Comparison of ENCODE assay signal across 2 cellular contexts in genomic region chr12:120584343-120585149, GRCh38.
TF ChIP-seq lines count a peak whose summit lies in the region.

No MANE protein-coding gene starts in this region.

TF ChIP-seq in IMR-90, 13 proteins besides CTCF, POLR2A, EP300 and RAD21:
- TF ChIP-seq SMC3 (IDR thresholded peaks at IDR 0.05; ENCODE audit: low read depth, low read length) = peak; percentile 10; the same call in 1 of the 2 replicates
- no peak for TF ChIP-seq RFX5 (IDR thresholded peaks at IDR 0.05; ENCODE audit: low read depth, low read length)

TF ChIP-seq in GM12878, 131 proteins besides CTCF, POLR2A, EP300 and RAD21:
- TF ChIP-seq MYC (IDR thresholded peaks at IDR 0.05; ENCODE audit: insufficient read depth, insufficient read length, insufficient replicate concordance, low read length, severe bottlenecking) (no peak), MTA2 (IDR thresholded peaks at IDR 0.05; ENCODE audit: low read depth) (peak; percentile 50; the same call in 1 of the 2 replicates), SREBF2 (IDR thresholded peaks at IDR 0.05; ENCODE audit: low read length) (no peak), BCL11A (IDR thresholded peaks at IDR 0.05; ENCODE audit: low read depth, low read length) (peak; percentile 57; the same call in 1 of the 2 replicates), RB1 (IDR thresholded peaks at IDR 0.05; ENCODE audit: borderline replicate concordance) (0 out of 2 replicates have a peak, but pooled peaks have one; percentile 22), RAD51 (IDR thresholded peaks at IDR 0.05) (no peak), LARP7 (IDR thresholded peaks at IDR 0.05) (0 out of 2 replicates have a peak, but pooled peaks have one; percentile 53), GATAD2B (conservative IDR thresholded peaks at IDR 0.05; ENCODE audit: low read depth) (peak; percentile 58; the same call in 1 of the 2 replicates), SUZ12 (IDR thresholded peaks at IDR 0.05; ENCODE audit: unreplicated experiment) (peak; percentile 97), IKZF1 (conservative IDR thresholded peaks at IDR 0.05) (peak; percentile 44; the same call in 1 of the 2 replicates), DPF2 (IDR thresholded peaks at IDR 0.05) (peak; percentile 41; the same call in 1 of the 2 replicates), YY1 (IDR thresholded peaks at IDR 0.05; ENCODE audit: low read depth, low read length) (0 out of 2 replicates have a peak, but pooled peaks have one; percentile 17), ZNF24 (IDR thresholded peaks at IDR 0.05) (peak; percentile 81), EED (IDR thresholded peaks at IDR 0.05; ENCODE audit: low read depth) (no peak), IRF3 (IDR thresholded peaks at IDR 0.05) (no peak), BRCA1 (IDR thresholded peaks at IDR 0.05; ENCODE audit: low read depth, low read length) (no peak), PML (IDR thresholded peaks at IDR 0.05; ENCODE audit: low read length) (no peak), BHLHE40 (IDR thresholded peaks at IDR 0.05; ENCODE audit: borderline replicate concordance in 1 of 2, low read depth in 2 of 2, low read length in 1 of 2) (peak in 1 of 2 experiments; percentile 63; a peak in 2 of 4 replicates), SMC3 (IDR thresholded peaks at IDR 0.05; ENCODE audit: borderline replicate concordance, low read length) (peak; percentile 34; the same call in 1 of the 2 replicates), PAX5 (IDR thresholded peaks at IDR 0.05; ENCODE audit: borderline replicate concordance, low read depth, low read length) (no peak)
